8 cellular contexts compared by ENCODE assay signal in genomic region chrX:24151513-24151912, GRCh38. TPM values are rescaled to one million over a fixed set of nuclear protein-coding genes. Genes with fewer than 3 reads are reported as not detected.
DNase-seq lines count a peak whose midpoint lies in the region; ATAC-seq and TF ChIP-seq lines count a peak whose summit lies in the region.

No MANE protein-coding gene starts in this region.

- H2BK12ac ChIP-seq in H9 (ENCODE audit: insufficient read length, low read depth, low read length), result no peak overlapping the region

- no peak overlapping the region for H3K4ac ChIP-seq in H9 (ENCODE audit: low read depth, low read length)

- no peak overlapping the region for H3K14ac ChIP-seq in H9 (ENCODE audit: insufficient read depth, low read length)

- H3K9me3 ChIP-seq in H9 (ENCODE audit: control insufficient read depth, low read depth, low read length) (no peaks in the 10 kb centered on the region), T-helper 17 cell (ENCODE audit: control insufficient read depth, low read length, poor library complexity, severe bottlenecking) (no peaks in the 10 kb centered on the region)

- peak overlapping the region; percentile 81 to 99 (median 90); a peak in 6 of 7 replicates for H3K27ac Mint-ChIP-seq in H9
- peak overlapping the region; percentile 94 for H3K27ac Mint-ChIP-seq in T-helper 17 cell

- H3K36me3 Mint-ChIP-seq in H9 (ENCODE audit: insufficient read depth in 1 of 3, low read depth in 3 of 3) (peaks cover 0 to 34% (median 3%) of the 10 kb centered on the region in 3 experiments; a peak in 3 of 7 replicates), T-helper 17 cell (ENCODE audit: low read depth) (peaks cover 3% of the 10 kb centered on the region)

- H3K4me1 Mint-ChIP-seq in H9 (peaks cover 43 to 47% of the 10 kb centered on the region in 2 experiments), T-helper 17 cell (peaks cover 35% of the 10 kb centered on the region)

- H3K27ac ChIP-seq in H9 (ENCODE audit: insufficient read length, low read depth, low read length) (peak overlapping the region; percentile 60), skin epidermis (peak overlapping the region in 14 of 21 experiments; percentile 11 to 100 (median 96))

- H3K4me3 ChIP-seq in foreskin fibroblast (ENCODE audit: low read depth in 1 of 2, low read length in 2 of 2) (peak overlapping the region; percentile 72 to 83), skin epidermis (peak overlapping the region in 6 of 7 experiments; percentile 50 to 69 (median 60))

- H2AFZ ChIP-seq in H9 (ENCODE audit: low read length), result no peak overlapping the region

- no peak overlapping the region for H3K18ac ChIP-seq in H9 (ENCODE audit: insufficient read length, low read depth, low read length)

- WGBS in H9 (ENCODE audit: extremely low coverage, insufficient read length, low lambda C conversion rate), result no CpG with 5 or more reads among the region's 8 CpGs

- H3K79me2 ChIP-seq in H9 (ENCODE audit: insufficient read depth, low read length), result peaks cover 44% of the 10 kb centered on the region; the same call in 1 of the 2 replicates

- no peak overlapping the region for H2AK5ac ChIP-seq in H9 (ENCODE audit: insufficient read length, low read length)

- H2BK15ac ChIP-seq in H9 (ENCODE audit: low read depth, low read length), result no peak overlapping the region

- H3K4me3 Mint-ChIP-seq in H9, result peak overlapping the region; percentile 81 to 84
- peak overlapping the region; percentile 90 for H3K4me3 Mint-ChIP-seq in T-helper 17 cell

- TF ChIP-seq CTCF in H9 (conservative IDR thresholded peaks at IDR 0.05) (no peak), foreskin fibroblast (IDR thresholded peaks at IDR 0.05; ENCODE audit: low read depth, low read length) (no peak)

- H2BK5ac ChIP-seq in H9 (ENCODE audit: insufficient read length, low read length), result no peak overlapping the region

- no peak overlapping the region for H4K8ac ChIP-seq in H9 (replicated peaks; ENCODE audit: insufficient read length, low read depth, low read length)

- H3K9me3 Mint-ChIP-seq in H9, result no peaks in the 10 kb centered on the region

- peaks cover 9% of the 10 kb centered on the region for H3K23me2 ChIP-seq in H9 (ENCODE audit: insufficient read length, low read depth, low read length, poor library complexity, severe bottlenecking)

- no peak overlapping the region for H2BK20ac ChIP-seq in H9 (ENCODE audit: low read depth, low read length, poor library complexity, severe bottlenecking)

- no peak overlapping the region for H3K56ac ChIP-seq in H9 (ENCODE audit: insufficient read length, low read depth, low read length)

- H3K9ac ChIP-seq in H9 (ENCODE audit: extremely low read depth, insufficient read length, low read length), result peak overlapping the region; percentile 95

- H3K4me2 ChIP-seq in H9 (ENCODE audit: insufficient read depth, insufficient read length, low read length), result peak overlapping the region; percentile 91

- H3K23ac ChIP-seq in H9 (ENCODE audit: insufficient read length, low read depth, low read length), result no peak overlapping the region

- H3K79me1 ChIP-seq in H9 (ENCODE audit: insufficient read depth, low read depth, low read length, poor library complexity, severe bottlenecking), result peaks cover 4% of the 10 kb centered on the region

- H4K91ac ChIP-seq in H9 (ENCODE audit: insufficient read length, low read depth, low read length), result no peak overlapping the region

- no peak overlapping the region for H4K5ac ChIP-seq in H9 (ENCODE audit: insufficient read length, low read depth, low read length)

- H3K27me3 ChIP-seq in H9 (ENCODE audit: insufficient read depth, low read length), result no peaks in the 10 kb centered on the region

- no peak overlapping the region for H2BK120ac ChIP-seq in H9 (ENCODE audit: low read depth, low read length, poor library complexity, severe bottlenecking)

- no peak overlapping the region for H3T11ph ChIP-seq in H9 (ENCODE audit: low read length)

- H4K20me1 ChIP-seq in H9 (ENCODE audit: control insufficient read depth, insufficient read depth, insufficient read length), result no peaks in the 10 kb centered on the region

- ATAC-seq in T-helper 17 cell (no peak), GM21360 (IDR thresholded peaks at IDR 0.05; ENCODE audit: unreplicated experiment) (no peak), GM19467 (IDR thresholded peaks at IDR 0.05; ENCODE audit: unreplicated experiment) (no peak)

- DNase-seq in H9, result no peak
- no peak for DNase-seq in T-helper 17 cell
- DNase-seq in foreskin fibroblast, result peak in 1 of 2 donors; percentile 21
- DNase-seq in DMS 273 (lab: John Stamatoyannopoulos, UW; ENCODE audit: unreplicated experiment), result no peak
- no peak for DNase-seq in C1 segment of cervical spinal cord (lab: John Stamatoyannopoulos, UW)

- H3K27me3 Mint-ChIP-seq in H9 (ENCODE audit: low read depth), result no peaks in the 10 kb centered on the region
- H3K27me3 Mint-ChIP-seq in T-helper 17 cell, result no peaks in the 10 kb centered on the region

- H3K4me1 ChIP-seq in H9 (ENCODE audit: insufficient read depth, low read length), result peaks cover 4% of the 10 kb centered on the region; the same call in 1 of the 2 replicates

RNA-seq across cellular contexts. Expression of gene ZFX, which starts 2.0 kb away (rescaled TPM):
- total RNA-seq in H9 (2021), result 66.8 and 70.8 TPM in 2 replicates
- total RNA-seq in T-helper 17 cell, result 10 to 100 TPM; 50.8 to 55.8 TPM
